Comparison of ENCODE assay signal across 20 cellular contexts in the genomic region with DNA sequence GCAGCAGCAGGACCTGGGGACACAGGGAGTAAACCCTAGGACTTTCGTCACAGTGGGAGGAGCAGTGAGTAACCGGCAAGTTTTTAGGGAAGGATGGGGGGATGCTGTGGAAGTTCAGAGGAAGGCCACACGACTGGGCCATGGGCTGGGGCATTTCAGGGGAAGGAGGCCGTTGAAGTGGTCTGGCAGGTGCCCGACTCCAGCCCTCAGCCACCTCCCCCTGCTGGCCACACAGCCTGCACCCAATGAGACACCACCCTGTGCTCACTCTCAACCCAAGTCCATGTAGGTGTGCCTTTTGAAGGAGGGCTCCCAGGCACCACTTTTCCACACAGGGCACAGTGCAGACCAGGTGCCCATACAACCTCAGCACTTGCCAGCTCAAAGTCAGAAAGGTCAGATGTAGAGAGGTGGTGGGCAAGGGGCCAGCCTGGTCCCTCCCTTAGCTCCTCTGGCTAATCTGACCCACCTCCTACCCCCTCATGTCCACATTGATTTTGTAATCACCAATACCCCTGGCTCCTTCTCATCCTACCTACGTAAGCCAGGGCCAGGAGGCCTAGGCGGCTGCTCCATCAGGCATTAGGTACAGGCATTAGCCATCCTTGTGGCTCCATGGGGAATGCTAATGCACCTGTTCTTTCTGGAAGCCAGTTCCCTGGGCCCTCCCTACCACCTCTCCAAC.
"Had no signal": no experiment of that assay in that cellular context is flagged by ENCODE, and none has a peak within 500 bp of the region (broad histone marks: within the 10 kb centered on the region; RNA-seq: fewer than 3 reads in every experiment).

No MANE protein-coding gene starts in this region.

- H3K4me3 Mint-ChIP-seq: naive thymus-derived CD4-positive, alpha-beta T cell; nephron progenitor cell; stimulated activated effector memory CD8-positive, alpha-beta T cell treated with anti-CD3 and anti-CD28 coated beads, Interleukin-12 subunit alpha, Interleukin-12 subunit beta, amount 100 ng/mL, for 72 hours; type B pancreatic cell had no signal

- H3K4me1 ChIP-seq: foreskin keratinocyte, suprapubic skin, thyroid gland, uterus had no signal

- H3K36me3 ChIP-seq: neutrophil, suprapubic skin, thyroid gland, uterus had no signal

- H3K27ac Mint-ChIP-seq: naive thymus-derived CD4-positive, alpha-beta T cell; nephron progenitor cell; stimulated activated effector memory CD8-positive, alpha-beta T cell treated with anti-CD3 and anti-CD28 coated beads, Interleukin-12 subunit alpha, Interleukin-12 subunit beta, amount 100 ng/mL, for 72 hours; type B pancreatic cell had no signal

- H3K36me3 Mint-ChIP-seq: naive thymus-derived CD4-positive, alpha-beta T cell; stimulated activated effector memory CD8-positive, alpha-beta T cell treated with anti-CD3 and anti-CD28 coated beads, Interleukin-12 subunit alpha, Interleukin-12 subunit beta, amount 100 ng/mL, for 72 hours; type B pancreatic cell had no signal

- H3K4me3 ChIP-seq: hepatocyte, suprapubic skin, thyroid gland, uterus had no signal

- H3K4me2 ChIP-seq: hepatocyte had no signal

- H2AFZ ChIP-seq: hepatocyte had no signal

- H3K9me3 Mint-ChIP-seq: nephron progenitor cell; stimulated activated effector memory CD8-positive, alpha-beta T cell treated with anti-CD3 and anti-CD28 coated beads, Interleukin-12 subunit alpha, Interleukin-12 subunit beta, amount 100 ng/mL, for 72 hours; type B pancreatic cell had no signal

- H3K79me2 ChIP-seq: hepatocyte had no signal

- H3K27me3 ChIP-seq: foreskin keratinocyte, hepatocyte, neutrophil, thyroid gland, uterus had no signal

- DNase-seq: dermis blood vessel endothelial cell; erythroblast; foreskin keratinocyte; head of caudate nucleus; left colon; mesendoderm; naive thymus-derived CD4-positive, alpha-beta T cell; nephron progenitor cell; posterior cingulate gyrus; right cardiac atrium; stimulated activated CD4-positive, alpha-beta T cell treated with anti-CD3 and anti-CD28 coated beads, Interleukin-4, amount 100 ng/mL, for 1 hour; stimulated activated CD8-positive, alpha-beta memory T cell treated with anti-CD3 and anti-CD28 coated beads, Interleukin-4, amount 100 ng/mL, for 48 hours; stimulated activated naive CD8-positive, alpha-beta T cell treated with anti-CD3 and anti-CD28 coated beads, Interleukin-15, Interleukin-2, amounts not matched to agents 100 U/mL and 50 U/mL, for 24 hours; thyroid gland; uterus had no signal

- H3K4me1 Mint-ChIP-seq: nephron progenitor cell; stimulated activated effector memory CD8-positive, alpha-beta T cell treated with anti-CD3 and anti-CD28 coated beads, Interleukin-12 subunit alpha, Interleukin-12 subunit beta, amount 100 ng/mL, for 72 hours had no signal

- H3K9me3 ChIP-seq: neutrophil, suprapubic skin, thyroid gland, uterus had no signal

- ATAC-seq: foreskin keratinocyte; left colon; naive thymus-derived CD4-positive, alpha-beta T cell; right cardiac atrium; stimulated activated effector memory CD8-positive, alpha-beta T cell treated with anti-CD3 and anti-CD28 coated beads, Interleukin-12 subunit alpha, Interleukin-12 subunit beta, amount 100 ng/mL, for 72 hours; stimulated activated naive CD8-positive, alpha-beta T cell treated with anti-CD3 and anti-CD28 coated beads, Interleukin-15, Interleukin-2, amounts not matched to agents 100 U/mL and 50 U/mL, for 24 hours had no signal

- H3K27ac ChIP-seq: foreskin keratinocyte, hepatocyte, neutrophil, suprapubic skin, thyroid gland, uterus had no signal
